1 cellular context compared by ENCODE assay signal in the genomic region with DNA sequence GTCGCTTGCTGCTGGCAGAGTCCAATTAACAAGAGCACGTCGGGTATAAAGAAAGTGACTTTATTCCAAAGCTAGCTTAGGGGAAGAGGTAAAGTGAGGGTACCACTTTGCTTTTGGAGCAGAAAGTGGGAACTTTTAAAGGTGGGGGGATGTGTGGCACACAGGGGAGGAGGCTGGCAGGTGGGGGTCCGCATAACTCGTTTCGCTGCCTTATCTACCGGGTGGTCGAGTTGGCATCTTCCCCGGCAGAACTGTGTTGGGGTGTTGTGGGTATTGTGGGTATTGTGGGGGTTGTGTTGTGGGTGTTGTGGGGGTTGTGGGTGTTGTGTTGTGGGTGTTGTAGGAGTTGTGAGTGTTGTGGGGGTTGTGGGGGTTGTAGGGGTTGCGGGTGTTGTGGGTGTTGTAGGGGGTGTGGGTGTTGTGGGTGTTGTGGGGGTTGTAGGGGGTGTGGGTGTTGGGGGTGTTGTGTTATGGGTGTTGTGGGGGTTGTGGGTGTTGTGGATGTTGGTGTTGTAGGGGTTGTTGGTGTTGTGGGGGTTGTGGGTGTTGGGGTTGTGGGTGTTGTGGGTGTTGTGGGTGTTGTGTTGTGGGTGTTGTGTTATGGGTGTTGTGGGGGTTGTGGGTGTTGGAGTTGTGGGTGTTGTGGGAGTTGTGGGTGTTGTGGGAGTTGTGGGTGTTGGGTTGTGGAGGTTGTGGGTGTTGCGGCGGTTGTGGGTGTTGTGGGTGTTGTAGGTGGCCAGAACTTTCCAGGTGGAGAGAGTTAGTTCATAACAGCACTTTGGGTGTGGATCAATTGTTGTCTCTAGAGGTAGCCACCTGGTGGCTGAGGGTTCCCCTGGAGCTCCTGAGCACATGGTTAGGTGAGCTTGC.
TF ChIP-seq lines count a peak whose summit lies in the region.

No MANE protein-coding gene starts in this region.

TF ChIP-seq in K562, 482 proteins besides CTCF, POLR2A, EP300 and RAD21 (continued from another document and continues in another):
- TF ChIP-seq YY1 (IDR thresholded peaks at IDR 0.05; ENCODE audit: borderline replicate concordance in 1 of 3, control insufficient read depth in 1 of 3, extremely low read depth in 1 of 3, insufficient read depth in 3 of 3, insufficient read length in 1 of 3, insufficient replicate concordance in 2 of 3, low read depth in 1 of 3, low read length in 2 of 3) (no peak), ZNF140 (CRISPR knock-in tag; IDR thresholded peaks at IDR 0.05) (no peak), SNRNP70 (optimal IDR thresholded peaks at IDR 0.05; ENCODE audit: low read depth, low read length) (no peak), MGA (IDR thresholded peaks at IDR 0.05) (peak; percentile 60; the same call in 1 of the 2 replicates), CCNT2 (IDR thresholded peaks at IDR 0.05; ENCODE audit: borderline replicate concordance, extremely low read depth, insufficient read length, low read depth, low read length) (no peak), ZNF311 (CRISPR knock-in tag; IDR thresholded peaks at IDR 0.05) (no peak), ZNF707 (CRISPR knock-in tag; conservative IDR thresholded peaks at IDR 0.05) (no peak), ZNF561 (CRISPR knock-in tag; conservative IDR thresholded peaks at IDR 0.05) (no peak), HEY1 (CRISPR knock-in tag; IDR thresholded peaks at IDR 0.05; ENCODE audit: borderline replicate concordance) (no peak), SIX5 (IDR thresholded peaks at IDR 0.05; ENCODE audit: borderline replicate concordance in 1 of 2, insufficient read depth in 1 of 2, low read depth in 1 of 2, low read length in 2 of 2) (no peak), HCFC1 (IDR thresholded peaks at IDR 0.05; ENCODE audit: low read depth, low read length) (no peak), PML (IDR thresholded peaks at IDR 0.05; ENCODE audit: low read length) (no peak), MCM5 (IDR thresholded peaks at IDR 0.05; ENCODE audit: low read depth) (no peak), E2F6 (IDR thresholded peaks at IDR 0.05; ENCODE audit: borderline replicate concordance in 1 of 2, extremely low read depth in 1 of 2, insufficient read depth in 1 of 2, insufficient read length in 1 of 2, low read depth in 1 of 2, low read length in 1 of 2, poor library complexity in 1 of 2, severe bottlenecking in 1 of 2) (peak in 1 of 2 experiments; percentile 60), FIP1L1 (IDR thresholded peaks at IDR 0.05; ENCODE audit: low read depth, low read length, poor library complexity, severe bottlenecking) (no peak), BCL6 (CRISPR knock-in tag; IDR thresholded peaks at IDR 0.05) (no peak), ID3 (CRISPR knock-in tag; IDR thresholded peaks at IDR 0.05) (no peak), ID3 (tag; IDR thresholded peaks at IDR 0.05) (no peak), ELF2 (CRISPR knock-in tag; IDR thresholded peaks at IDR 0.05) (no peak), POLR2B (IDR thresholded peaks at IDR 0.05; ENCODE audit: low read depth, partially characterized antibody) (no peak), BRD9 (IDR thresholded peaks at IDR 0.05; ENCODE audit: low read depth, partially characterized antibody) (no peak), FOS (IDR thresholded peaks at IDR 0.05; ENCODE audit: extremely low read depth, insufficient read length) (no peak), CTCFL (IDR thresholded peaks at IDR 0.05; ENCODE audit: borderline replicate concordance, insufficient read depth, low read depth, low read length, poor library complexity, severe bottlenecking) (no peak), ASH1L (IDR thresholded peaks at IDR 0.05; ENCODE audit: borderline replicate concordance, low read depth, partially characterized antibody) (no peak), ZNF282 (CRISPR knock-in tag; IDR thresholded peaks at IDR 0.05) (no peak), ZNF124 (CRISPR knock-in tag; IDR thresholded peaks at IDR 0.05) (no peak), BHLHE40 (IDR thresholded peaks at IDR 0.05; ENCODE audit: low read length) (no peak), SP2 (IDR thresholded peaks at IDR 0.05; ENCODE audit: extremely low read depth, low read depth, low read length, poor library complexity, severe bottlenecking) (no peak), SMARCE1 (IDR thresholded peaks at IDR 0.05) (0 out of 2 replicates have a peak, but pooled peaks have one; percentile 20), ZNF408 (CRISPR knock-in tag; IDR thresholded peaks at IDR 0.05; ENCODE audit: low read depth) (no peak), ZNF77 (CRISPR knock-in tag; IDR thresholded peaks at IDR 0.05) (no peak), PRMT5 (CRISPR knock-in tag; IDR thresholded peaks at IDR 0.05) (no peak), LARP7 (IDR thresholded peaks at IDR 0.05) (no peak), PURB (CRISPR knock-in tag; IDR thresholded peaks at IDR 0.05; ENCODE audit: low read depth) (no peak), PTTG1 (tag; IDR thresholded peaks at IDR 0.05; ENCODE audit: low read depth) (no peak), MTA2 (IDR thresholded peaks at IDR 0.05; ENCODE audit: low read depth) (no peak), NFE2L1 (tag; IDR thresholded peaks at IDR 0.05; ENCODE audit: borderline replicate concordance, low read depth) (no peak)
- TF ChIP-seq, protein P1, sequence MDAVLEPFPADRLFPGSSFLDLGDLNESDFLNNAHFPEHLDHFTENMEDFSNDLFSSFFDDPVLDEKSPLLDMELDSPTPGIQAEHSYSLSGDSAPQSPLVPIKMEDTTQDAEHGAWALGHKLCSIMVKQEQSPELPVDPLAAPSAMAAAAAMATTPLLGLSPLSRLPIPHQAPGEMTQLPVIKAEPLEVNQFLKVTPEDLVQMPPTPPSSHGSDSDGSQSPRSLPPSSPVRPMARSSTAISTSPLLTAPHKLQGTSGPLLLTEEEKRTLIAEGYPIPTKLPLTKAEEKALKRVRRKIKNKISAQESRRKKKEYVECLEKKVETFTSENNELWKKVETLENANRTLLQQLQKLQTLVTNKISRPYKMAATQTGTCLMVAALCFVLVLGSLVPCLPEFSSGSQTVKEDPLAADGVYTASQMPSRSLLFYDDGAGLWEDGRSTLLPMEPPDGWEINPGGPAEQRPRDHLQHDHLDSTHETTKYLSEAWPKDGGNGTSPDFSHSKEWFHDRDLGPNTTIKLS (IDR thresholded peaks at IDR 0.05; ENCODE audit: borderline replicate concordance, low read depth): no peak
- TF ChIP-seq, protein P2, sequence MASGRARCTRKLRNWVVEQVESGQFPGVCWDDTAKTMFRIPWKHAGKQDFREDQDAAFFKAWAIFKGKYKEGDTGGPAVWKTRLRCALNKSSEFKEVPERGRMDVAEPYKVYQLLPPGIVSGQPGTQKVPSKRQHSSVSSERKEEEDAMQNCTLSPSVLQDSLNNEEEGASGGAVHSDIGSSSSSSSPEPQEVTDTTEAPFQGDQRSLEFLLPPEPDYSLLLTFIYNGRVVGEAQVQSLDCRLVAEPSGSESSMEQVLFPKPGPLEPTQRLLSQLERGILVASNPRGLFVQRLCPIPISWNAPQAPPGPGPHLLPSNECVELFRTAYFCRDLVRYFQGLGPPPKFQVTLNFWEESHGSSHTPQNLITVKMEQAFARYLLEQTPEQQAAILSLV (tag; IDR thresholded peaks at IDR 0.05): no peak
- TF ChIP-seq, protein P3, sequence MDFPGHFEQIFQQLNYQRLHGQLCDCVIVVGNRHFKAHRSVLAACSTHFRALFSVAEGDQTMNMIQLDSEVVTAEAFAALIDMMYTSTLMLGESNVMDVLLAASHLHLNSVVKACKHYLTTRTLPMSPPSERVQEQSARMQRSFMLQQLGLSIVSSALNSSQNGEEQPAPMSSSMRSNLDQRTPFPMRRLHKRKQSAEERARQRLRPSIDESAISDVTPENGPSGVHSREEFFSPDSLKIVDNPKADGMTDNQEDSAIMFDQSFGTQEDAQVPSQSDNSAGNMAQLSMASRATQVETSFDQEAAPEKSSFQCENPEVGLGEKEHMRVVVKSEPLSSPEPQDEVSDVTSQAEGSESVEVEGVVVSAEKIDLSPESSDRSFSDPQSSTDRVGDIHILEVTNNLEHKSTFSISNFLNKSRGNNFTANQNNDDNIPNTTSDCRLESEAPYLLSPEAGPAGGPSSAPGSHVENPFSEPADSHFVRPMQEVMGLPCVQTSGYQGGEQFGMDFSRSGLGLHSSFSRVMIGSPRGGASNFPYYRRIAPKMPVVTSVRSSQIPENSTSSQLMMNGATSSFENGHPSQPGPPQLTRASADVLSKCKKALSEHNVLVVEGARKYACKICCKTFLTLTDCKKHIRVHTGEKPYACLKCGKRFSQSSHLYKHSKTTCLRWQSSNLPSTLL (IDR thresholded peaks at IDR 0.05): no peak
